ENCODE assay signal across 8 cellular contexts in the genomic region with DNA sequence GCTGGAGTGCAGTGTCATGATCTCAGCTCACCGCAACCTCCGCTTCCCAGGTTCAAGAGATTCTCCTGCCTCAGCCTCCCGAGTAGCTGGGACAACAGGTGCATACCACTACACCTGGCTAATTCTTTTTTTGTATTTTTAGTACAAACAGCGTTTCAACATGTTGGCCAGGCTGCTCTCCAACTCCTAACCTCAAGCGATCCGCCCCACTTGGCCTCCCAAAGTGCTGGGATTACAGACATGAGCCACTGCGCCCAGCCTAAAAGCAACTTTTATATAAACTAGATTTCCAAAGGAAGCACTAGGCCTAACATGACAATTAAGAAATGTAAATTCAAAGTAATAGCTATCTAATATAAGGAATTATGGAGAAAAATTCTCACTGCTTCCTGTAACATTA.
A peak's percentile ranks its signal among the peaks of the same experiment; 100 is the strongest.
DNase-seq lines count a peak whose midpoint lies in the region; ATAC-seq, FAIRE-seq and TF ChIP-seq lines count a peak whose summit lies in the region.
"Not testable (repeated sequence)": the region's sequence is repeated elsewhere in the genome, so short reads cannot be mapped to it uniquely, and the experiment has no call there.

No MANE protein-coding gene starts in this region.

- H3K9ac ChIP-seq in HCT116 (ENCODE audit: low read length); SU-DHL-6 (ENCODE audit: low read length); mammary epithelial cell (ENCODE audit: insufficient read depth, low read length); keratinocyte (ENCODE audit: control insufficient read depth, extremely low read depth, insufficient read depth, low read length): not testable (repeated sequence)

- POLR2A ChIA-PET in CD4-positive, alpha-beta memory T cell (lab: Charles Lee; ENCODE audit: partially characterized antibody), result interaction anchor here (0.7 to 0.8 kb wide), 2 partner anchors 12 to 130 kb away, joined by 3 read pairs; a partner anchor contains a TSS
- POLR2A ChIA-PET in HCT116 (lab: Charles Lee), result not testable (repeated sequence)

- H3K9me3 ChIP-seq in CD4-positive, alpha-beta memory T cell (ENCODE audit: control insufficient read depth in 1 of 2, low read length in 2 of 2); HCT116 (ENCODE audit: control insufficient read depth in 1 of 2, insufficient read depth in 1 of 2, low read depth in 1 of 2, low read length in 2 of 2); SU-DHL-6 (ENCODE audit: insufficient read depth, low read length); mammary epithelial cell (replicated peaks; ENCODE audit: insufficient read depth, low read length); keratinocyte (ENCODE audit: control insufficient read depth, low read depth, low read length); thyroid gland: not testable (repeated sequence)

- peak overlapping the region in 5 of 8 donors; percentile 95 to 99 (median 97) for H3K4me3 Mint-ChIP-seq in CD4-positive, alpha-beta memory T cell
- peak overlapping the region; percentile 86 to 94 for H3K4me3 Mint-ChIP-seq in activated T-cell treated with anti-CD3 and anti-CD28 coated beads, Interleukin-2, amount 50 U/mL, for 72 hours
- peak overlapping the region; percentile 94 for H3K4me3 Mint-ChIP-seq in neural crest cell

- not testable (repeated sequence) for H3K27me3 Mint-ChIP-seq in CD4-positive, alpha-beta memory T cell; activated T-cell treated with anti-CD3 and anti-CD28 coated beads, Interleukin-2, amount 50 U/mL, for 72 hours (ENCODE audit: low read depth); neural crest cell (ENCODE audit: low read depth)

- not testable (repeated sequence) for H3K36me3 Mint-ChIP-seq in CD4-positive, alpha-beta memory T cell; activated T-cell treated with anti-CD3 and anti-CD28 coated beads, Interleukin-2, amount 50 U/mL, for 72 hours (ENCODE audit: insufficient read depth in 2 of 2); neural crest cell (ENCODE audit: low read depth)

- peaks cover 15% of the 10 kb centered on the region for H3K4me1 ChIP-seq in CD4-positive, alpha-beta memory T cell (ENCODE audit: insufficient read depth, low read length)
- not testable (repeated sequence) for H3K4me1 ChIP-seq in HCT116 (ENCODE audit: control insufficient read depth in 1 of 2, insufficient read depth in 2 of 2, low read length in 2 of 2); mammary epithelial cell (ENCODE audit: insufficient read depth, low read length)
- H3K4me1 ChIP-seq in keratinocyte (ENCODE audit: control insufficient read depth, extremely low read depth, insufficient read depth, low read length) (peaks cover 21% of the 10 kb centered on the region), thyroid gland (peaks cover 18 to 36% of the 10 kb centered on the region in 2 donors)

- H3K27ac Mint-ChIP-seq in CD4-positive, alpha-beta memory T cell; activated T-cell treated with anti-CD3 and anti-CD28 coated beads, Interleukin-2, amount 50 U/mL, for 72 hours; neural crest cell (ENCODE audit: unreplicated experiment): not testable (repeated sequence)

- H3K9me3 Mint-ChIP-seq in CD4-positive, alpha-beta memory T cell; activated T-cell treated with anti-CD3 and anti-CD28 coated beads, Interleukin-2, amount 50 U/mL, for 72 hours; neural crest cell: not testable (repeated sequence)

- H3K36me3 ChIP-seq in CD4-positive, alpha-beta memory T cell (ENCODE audit: insufficient read depth, low read length); HCT116 (ENCODE audit: control insufficient read depth in 1 of 2, insufficient read depth in 2 of 2, low read length in 2 of 2); SU-DHL-6 (ENCODE audit: low read length); mammary epithelial cell (ENCODE audit: insufficient read depth, low read length); keratinocyte (ENCODE audit: control insufficient read depth in 2 of 2, extremely low read depth in 1 of 2, insufficient read depth in 2 of 2, low read length in 2 of 2); thyroid gland: not testable (repeated sequence)

- peaks cover 26 to 47% (median 37%) of the 10 kb centered on the region in 4 donors for H3K4me1 Mint-ChIP-seq in CD4-positive, alpha-beta memory T cell
- peaks cover 41% of the 10 kb centered on the region for H3K4me1 Mint-ChIP-seq in activated T-cell treated with anti-CD3 and anti-CD28 coated beads, Interleukin-2, amount 50 U/mL, for 72 hours (ENCODE audit: low read depth)
- peaks cover 12% of the 10 kb centered on the region for H3K4me1 Mint-ChIP-seq in neural crest cell

- TF ChIP-seq POLR2A in HCT116 (IDR thresholded peaks at IDR 0.05; ENCODE audit: borderline replicate concordance, extremely low read depth, insufficient read depth, insufficient read length); thyroid gland (IDR thresholded peaks at IDR 0.05): not testable (repeated sequence)

- peaks cover 25% of the 10 kb centered on the region for H3F3A ChIP-seq in SU-DHL-6 (ENCODE audit: insufficient read depth)

- not testable (repeated sequence) for TF ChIP-seq CTCF in HCT116 (IDR thresholded peaks at IDR 0.05 in 2 of 3, conservative IDR thresholded peaks at IDR 0.05 in 1 of 3; ENCODE audit: borderline replicate concordance in 1 of 3, insufficient read depth in 1 of 3, low read depth in 2 of 3, low read length in 2 of 3); SU-DHL-6 (IDR thresholded peaks at IDR 0.05; ENCODE audit: insufficient read depth, low read length, poor library complexity, severe bottlenecking); mammary epithelial cell (conservative IDR thresholded peaks at IDR 0.05 in 1 of 2, IDR thresholded peaks at IDR 0.05 in 1 of 2; ENCODE audit: extremely low read depth in 1 of 2, insufficient read depth in 1 of 2, low read depth in 1 of 2, low read length in 2 of 2); keratinocyte (optimal IDR thresholded peaks at IDR 0.05 in 1 of 3, IDR thresholded peaks at IDR 0.05 in 1 of 3, conservative IDR thresholded peaks at IDR 0.05 in 1 of 3; ENCODE audit: extremely low read depth in 1 of 3, insufficient read depth in 2 of 3, low read length in 3 of 3); neural crest cell (conservative IDR thresholded peaks at IDR 0.05); thyroid gland (IDR thresholded peaks at IDR 0.05)

- not testable (repeated sequence) for H3K4me3 ChIP-seq in CD4-positive, alpha-beta memory T cell (ENCODE audit: low read length in 2 of 2); HCT116 (replicated peaks in 1 of 2; ENCODE audit: low read depth in 1 of 2, low read length in 2 of 2); SU-DHL-6 (ENCODE audit: insufficient read depth, low read length, poor library complexity, severe bottlenecking); mammary epithelial cell (replicated peaks in 1 of 3; ENCODE audit: insufficient read depth in 1 of 3, low read depth in 2 of 3, low read length in 3 of 3); keratinocyte (ENCODE audit: control insufficient read depth in 2 of 3, extremely low read depth in 1 of 3, insufficient read depth in 2 of 3, low read depth in 1 of 3, low read length in 3 of 3); thyroid gland (replicated peaks in 1 of 3)

- TF ChIP-seq RAD21 in HCT116 (IDR thresholded peaks at IDR 0.05; ENCODE audit: low read depth), result not testable (repeated sequence)

- not testable (repeated sequence) for H3K9me2 ChIP-seq in HCT116 (ENCODE audit: insufficient read depth); SU-DHL-6 (replicated peaks; ENCODE audit: insufficient read depth, low read length)

- not testable (repeated sequence) for BruUV-seq in HCT116 (replicated peaks; lab: Mats Ljungman, UMichigan); mammary epithelial cell (replicated peaks; lab: Mats Ljungman, UMichigan)

- H3K4me2 ChIP-seq in HCT116 (ENCODE audit: low read length), result peak overlapping the region; percentile 71; the same call in 1 of the 2 replicates
- H3K4me2 ChIP-seq in SU-DHL-6 (ENCODE audit: low read depth, low read length, poor library complexity, severe bottlenecking), result peak overlapping the region; percentile 98
- peak overlapping the region; percentile 76 for H3K4me2 ChIP-seq in mammary epithelial cell (ENCODE audit: insufficient read depth, low read depth, low read length)
- H3K4me2 ChIP-seq in keratinocyte (ENCODE audit: control insufficient read depth, extremely low read depth, insufficient read depth, low read depth, low read length), result not testable (repeated sequence)

- not testable (repeated sequence) for H3K79me2 ChIP-seq in HCT116 (ENCODE audit: insufficient read depth, low read length); mammary epithelial cell (ENCODE audit: insufficient read depth, low read length); keratinocyte (ENCODE audit: control insufficient read depth, insufficient read depth, low read length)
- H3K79me2 ChIP-seq in SU-DHL-6 (ENCODE audit: insufficient read depth, low read length), result peaks cover 14% of the 10 kb centered on the region

- H4K20me1 ChIP-seq in HCT116 (ENCODE audit: insufficient read depth); SU-DHL-6 (ENCODE audit: low read depth, low read length); mammary epithelial cell (ENCODE audit: insufficient read depth, low read length); keratinocyte (ENCODE audit: control insufficient read depth, extremely low read depth, insufficient read depth, low read length): not testable (repeated sequence)

- dilution Hi-C loops in mammary epithelial cell (cut with HindIII; ENCODE audit: low sequenced_read_pairs); keratinocyte (cut with MboI; ENCODE audit: extremely low pct_ligation_motif_present, low sequenced_read_pairs): not testable (repeated sequence)

- not testable (repeated sequence) for FAIRE-seq in keratinocyte (lab: Jason Lieb, UNC)

- H3K9me1 ChIP-seq in keratinocyte (ENCODE audit: control insufficient read depth, extremely low read depth, insufficient read depth, low read length), result not testable (repeated sequence)

- H3K27me3 ChIP-seq in CD4-positive, alpha-beta memory T cell (ENCODE audit: insufficient read depth, low read length); HCT116 (ENCODE audit: insufficient read depth, low read length); SU-DHL-6 (ENCODE audit: low read length); mammary epithelial cell (ENCODE audit: insufficient read depth, low read length); keratinocyte (ENCODE audit: control insufficient read depth, extremely low read depth, insufficient read depth, low read length); thyroid gland: not testable (repeated sequence)

- CTCF ChIA-PET in CD4-positive, alpha-beta memory T cell (lab: Charles Lee; ENCODE audit: partially characterized antibody), result interaction anchor here (1.0 to 4.8 kb wide), 6 partner anchors 10 to 141 kb away, joined by 3 to 14 read pairs (median 4); a partner anchor contains a TSS
- CTCF ChIA-PET in HCT116 (lab: Charles Lee), result interaction anchor here (1.0 kb wide), 1 partner anchor 142 kb away, joined by 3 read pairs; no protein-coding TSS in a partner anchor
- CTCF ChIA-PET in mammary epithelial cell (lab: Charles Lee; ENCODE audit: low non-redundant PET), result not testable (repeated sequence)

- RAD21 ChIA-PET in HCT116 (lab: Charles Lee; ENCODE audit: low non-redundant PET in 1 of 2, low total read pairs in 2 of 2, uncharacterized antibody in 2 of 2, unreplicated experiment in 2 of 2), result not testable (repeated sequence)

- in situ Hi-C loops in mammary epithelial cell (cut with MboI; ENCODE audit: low sequenced_read_pairs in 2 of 2), result not testable (repeated sequence)

- ATAC-seq in HCT116; activated T-cell treated with anti-CD3 and anti-CD28 coated beads, Interleukin-2, amount 50 U/mL, for 72 hours (replicated peaks in 1 of 2): not testable (repeated sequence)

- 47% methylated on average over 7 of the region's 7 CpGs for WGBS in mammary epithelial cell (ENCODE audit: low coverage, missing lambda C conversion rate)
- WGBS in thyroid gland, 2 donors, result 51 to 64% methylated on average over 7 of the region's 7 CpGs

- H2AFZ ChIP-seq in HCT116 (ENCODE audit: low read depth, low read length, poor library complexity, severe bottlenecking); SU-DHL-6 (ENCODE audit: low read depth, low read length, severe bottlenecking); mammary epithelial cell (ENCODE audit: low read depth, low read length): not testable (repeated sequence)
- H2AFZ ChIP-seq in keratinocyte (ENCODE audit: control insufficient read depth, low read length), result peak overlapping the region; percentile 62

- not testable (repeated sequence) for H3K27ac ChIP-seq in CD4-positive, alpha-beta memory T cell (ENCODE audit: low read depth, low read length); HCT116 (ENCODE audit: low read depth, low read length); SU-DHL-6 (ENCODE audit: low read depth, low read length); mammary epithelial cell (ENCODE audit: insufficient read depth, low read depth, low read length); keratinocyte (ENCODE audit: control insufficient read depth, insufficient read depth, low read length)
- peak overlapping the region; percentile 0 to 91 (median 54) for H3K27ac ChIP-seq in thyroid gland

- intact Hi-C loops in CD4-positive, alpha-beta memory T cell (cut with micrococcal nuclease), result loop anchor here (2.0 to 5.0 kb wide), 4 partner anchors 61 to 272 kb away; a partner anchor contains a TSS
- intact Hi-C loops in HCT116 (cut with micrococcal nuclease), result not testable (repeated sequence)
- intact Hi-C loops in mammary epithelial cell (cut with micrococcal nuclease) (loop anchor here (2.0 to 5.0 kb wide), 2 partner anchors 97 to 131 kb away; a partner anchor contains a TSS), thyroid gland (cut with DNase I) (loop anchor here (10.0 kb wide), 1 partner anchor 125 kb away; no protein-coding TSS in a partner anchor)

- DNase-seq in CD4-positive, alpha-beta memory T cell; HCT116 (ENCODE audit: low read depth, low spot score); activated T-cell treated with anti-CD3 and anti-CD28 coated beads, Interleukin-2, amount 50 U/mL, for 72 hours; mammary epithelial cell; keratinocyte (ENCODE audit: low read depth, low spot score); neural crest cell (ENCODE audit: low read depth, low spot score): not testable (repeated sequence)
- peak; percentile 59 to 74 for DNase-seq in thyroid gland
